ENCODE assay signal across 8 cellular contexts in the genomic region with DNA sequence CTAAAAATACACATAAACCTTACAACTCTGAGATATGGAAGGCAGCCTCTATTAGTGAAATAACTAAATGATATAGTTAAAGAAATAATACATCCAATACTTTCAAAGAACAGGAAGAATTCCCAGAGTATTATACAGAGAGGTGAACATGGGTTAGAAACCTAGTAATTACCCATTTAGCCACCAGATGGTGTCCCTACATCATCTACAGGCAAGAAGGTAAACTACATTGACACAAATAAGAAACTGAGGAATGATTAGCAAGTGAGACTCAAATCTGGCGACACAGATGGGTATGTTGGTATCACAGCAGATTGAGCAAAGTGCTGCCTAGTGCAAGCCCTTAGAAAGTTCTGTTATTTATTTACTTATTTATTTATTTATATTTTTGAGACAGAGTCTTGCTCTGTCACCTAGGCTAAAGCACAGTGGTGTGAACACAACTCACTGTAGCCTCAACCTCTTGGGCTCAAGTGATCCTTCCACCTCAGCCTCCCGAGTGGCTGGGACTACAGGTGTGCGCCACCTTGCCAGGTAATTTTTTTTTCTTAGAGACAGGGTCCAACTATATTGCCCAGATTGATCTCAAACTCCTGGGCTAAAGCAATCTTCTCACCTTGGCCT. TPM values are rescaled to one million over a fixed set of nuclear protein-coding genes. Genes with fewer than 3 reads are reported as not detected.
DNase-seq lines count a peak whose midpoint lies in the region; ATAC-seq, FAIRE-seq and TF ChIP-seq lines count a peak whose summit lies in the region.

No MANE protein-coding gene starts in this region.

- POLR2A ChIA-PET in SK-N-SH (lab: Yijun Ruan, JAX), result no interaction called here

- H3K9ac ChIP-seq in SK-N-SH (no peak overlapping the region), smooth muscle cell (ENCODE audit: low read depth) (no peak overlapping the region)

- DNase-seq in AG08395 (ENCODE audit: low spot score) (peak; percentile 55), GM12891 (ENCODE audit: insufficient read length, low spot score) (peak; percentile 13), SK-N-SH (peak; percentile 41), smooth muscle cell (lab: John Stamatoyannopoulos, UW; ENCODE audit: unreplicated experiment) (no peak), SIG-M5 (lab: John Stamatoyannopoulos, UW) (no peak)
- DNase-seq in stimulated activated CD4-positive, alpha-beta T cell treated with anti-CD3 and anti-CD28 coated beads, Interleukin-4, amount 100 ng/mL, for 1 hour, result no peak

- H3K9me2 ChIP-seq in SK-N-SH, result no peaks in the 10 kb centered on the region

- TF ChIP-seq EP300 in SK-N-SH (IDR thresholded peaks at IDR 0.05; ENCODE audit: borderline replicate concordance in 1 of 2, low read depth in 1 of 2, low read length in 1 of 2) (no peak), gastroesophageal sphincter (IDR thresholded peaks at IDR 0.05) (no peak)

- peak; percentile 78 for FAIRE-seq in GM12891 (lab: Jason Lieb, UNC)

- no peak for ATAC-seq in gastroesophageal sphincter
- no peak for ATAC-seq in GM19395 (IDR thresholded peaks at IDR 0.05; ENCODE audit: unreplicated experiment)

- 71% methylated on average over 3 of the region's 3 CpGs for WGBS in SK-N-SH (ENCODE audit: low lambda C conversion rate)
- WGBS in gastroesophageal sphincter (ENCODE audit: low coverage in 1 of 2), 2 donors, result 44 to 80% methylated on average over 1 to 3 of the region's 3 CpGs
- 93% methylated on average over 3 of the region's 3 CpGs for WGBS in smooth muscle cell (ENCODE audit: low lambda C conversion rate)

- H3K9me3 ChIP-seq in SK-N-SH, result no peaks in the 10 kb centered on the region
- no peaks in the 10 kb centered on the region for H3K9me3 ChIP-seq in gastroesophageal sphincter
- H3K9me3 ChIP-seq in smooth muscle cell (replicated peaks; ENCODE audit: low read depth), result no peaks in the 10 kb centered on the region

- H3K27ac ChIP-seq in SK-N-SH (ENCODE audit: low read depth in 2 of 2, low read length in 1 of 2) (no peak overlapping the region), gastroesophageal sphincter (no peak overlapping the region), smooth muscle cell (ENCODE audit: low read depth) (no peak overlapping the region)

- H3K4me1 ChIP-seq in SK-N-SH (ENCODE audit: control insufficient read depth in 1 of 2, insufficient read depth in 2 of 2, low read depth in 1 of 2, low read length in 1 of 2), result no peaks in the 10 kb centered on the region
- no peaks in the 10 kb centered on the region for H3K4me1 ChIP-seq in gastroesophageal sphincter
- no peaks in the 10 kb centered on the region for H3K4me1 ChIP-seq in smooth muscle cell (ENCODE audit: low read depth)

- CTCF ChIA-PET in SK-N-SH (lab: Yijun Ruan, JAX), result interaction anchor here (0.8 to 2.3 kb wide), 6 partner anchors 13 to 330 kb away, joined by 3 to 6 read pairs (median 4); no protein-coding TSS in a partner anchor

- peak; percentile 71 for TF ChIP-seq RAD21 in SK-N-SH (IDR thresholded peaks at IDR 0.05; ENCODE audit: low read length)

- peaks cover 8% of the 10 kb centered on the region for H3F3A ChIP-seq in SK-N-SH (replicated peaks; ENCODE audit: insufficient read depth)
- H3F3A ChIP-seq in smooth muscle cell (ENCODE audit: low read depth), result no peaks in the 10 kb centered on the region

- H3K4me3 ChIP-seq in SK-N-SH (ENCODE audit: low read depth in 2 of 2, low read length in 1 of 2) (no peak overlapping the region), gastroesophageal sphincter (no peak overlapping the region), smooth muscle cell (no peak overlapping the region)

- H3K27me3 ChIP-seq in SK-N-SH (ENCODE audit: insufficient read depth), result no peaks in the 10 kb centered on the region
- no peaks in the 10 kb centered on the region for H3K27me3 ChIP-seq in gastroesophageal sphincter
- no peaks in the 10 kb centered on the region for H3K27me3 ChIP-seq in smooth muscle cell (ENCODE audit: low read depth)

- no peaks in the 10 kb centered on the region for H4K20me1 ChIP-seq in SK-N-SH (ENCODE audit: insufficient read depth)
- H4K20me1 ChIP-seq in smooth muscle cell (ENCODE audit: low read depth), result no peaks in the 10 kb centered on the region

- TF ChIP-seq POLR2A in GM12891 (IDR thresholded peaks at IDR 0.05; ENCODE audit: low read depth, low read length) (no peak), gastroesophageal sphincter (IDR thresholded peaks at IDR 0.05) (no peak)

- H3K79me2 ChIP-seq in SK-N-SH (ENCODE audit: insufficient read depth), result no peaks in the 10 kb centered on the region
- no peaks in the 10 kb centered on the region for H3K79me2 ChIP-seq in smooth muscle cell (ENCODE audit: low read depth)

- peaks cover 53 to 59% of the 10 kb centered on the region in 2 experiments for H3K36me3 ChIP-seq in SK-N-SH (replicated peaks in 1 of 2; ENCODE audit: control insufficient read depth in 1 of 2, insufficient read depth in 2 of 2, low read length in 1 of 2)
- peaks cover 0 to 99% of the 10 kb centered on the region in 2 donors for H3K36me3 ChIP-seq in gastroesophageal sphincter
- peaks cover 21% of the 10 kb centered on the region for H3K36me3 ChIP-seq in smooth muscle cell (ENCODE audit: low read depth)

- TF ChIP-seq CTCF in SK-N-SH (IDR thresholded peaks at IDR 0.05), result peak; percentile 68
- TF ChIP-seq CTCF in gastroesophageal sphincter (IDR thresholded peaks at IDR 0.05), result peak; percentile 23 to 52 (median 37)
- TF ChIP-seq CTCF in smooth muscle cell (IDR thresholded peaks at IDR 0.05; ENCODE audit: borderline replicate concordance, insufficient read depth, poor library complexity, severe bottlenecking), result peak; percentile 52

- H2AFZ ChIP-seq in SK-N-SH (ENCODE audit: low read depth) (no peak overlapping the region), smooth muscle cell (ENCODE audit: low read depth) (no peak overlapping the region)

- no peak overlapping the region for H3K4me2 ChIP-seq in SK-N-SH
- no peak overlapping the region for H3K4me2 ChIP-seq in smooth muscle cell

TF ChIP-seq in GM12891, 5 proteins besides CTCF, POLR2A, EP300 and RAD21:
- no peak for TF ChIP-seq TAF1 (IDR thresholded peaks at IDR 0.05; ENCODE audit: low read depth, low read length)
- TF ChIP-seq POLR2AphosphoS5 (IDR thresholded peaks at IDR 0.05; ENCODE audit: low read depth, low read length), result no peak
- TF ChIP-seq PAX5 (IDR thresholded peaks at IDR 0.05; ENCODE audit: insufficient read depth, low read length, severe bottlenecking), result no peak
- TF ChIP-seq POU2F2 (IDR thresholded peaks at IDR 0.05; ENCODE audit: low read depth, low read length), result no peak
- TF ChIP-seq SPI1 (IDR thresholded peaks at IDR 0.05; ENCODE audit: low read depth, low read length), result no peak

TF ChIP-seq in SK-N-SH, 30 proteins besides CTCF, POLR2A, EP300 and RAD21:
- peak; percentile 39 for TF ChIP-seq SMC3 (IDR thresholded peaks at IDR 0.05; ENCODE audit: low read depth, low read length)
- no peak for TF ChIP-seq RCOR1 (IDR thresholded peaks at IDR 0.05; ENCODE audit: low read length)

RNA-seq across cellular contexts. Expression of a gene that starts 28.2 kb away (rescaled TPM):
- 5.1 TPM for polyA plus RNA-seq in GM12891 (2012; ENCODE audit: low read depth, missing spikeins)
- polyA plus RNA-seq in SK-N-SH (2012; rRNA removed) (8.8 and 9.3 TPM in 2 replicates), smooth muscle cell (7.1 and 8.6 TPM in 2 replicates)
- 8.5 and 10.0 TPM in 2 replicates for polyA plus RNA-seq in SK-N-SH (2012; cell fraction: cytosol; rRNA removed)
- polyA plus RNA-seq in SK-N-SH (2012; cell fraction: nucleus; rRNA removed), result 10.4 and 15.5 TPM in 2 replicates
- total RNA-seq in gastroesophageal sphincter (10 to 100 TPM; 22.1 to 29.5 (median 22.7) TPM), smooth muscle cell (9.6 and 11.0 TPM in 2 replicates)

RNA-seq across cellular contexts. Expression of a gene that starts 34.9 kb away (rescaled TPM):
- polyA plus RNA-seq in GM12891 (2012; ENCODE audit: low read depth, missing spikeins), result 0.94 TPM
- polyA plus RNA-seq in SK-N-SH (2012; rRNA removed) (not detected in 2 replicates), smooth muscle cell (0.33 TPM in 1 of 2 replicates, not detected in the other)
- polyA plus RNA-seq in SK-N-SH (2012; cell fraction: cytosol; rRNA removed), result not detected in 2 replicates
- polyA plus RNA-seq in SK-N-SH (2012; cell fraction: nucleus; rRNA removed), result not detected in 2 replicates
- total RNA-seq in gastroesophageal sphincter (not detected), smooth muscle cell (not detected in 2 replicates)

RNA-seq across cellular contexts. Expression of a gene that starts 36.6 kb away (rescaled TPM):
- polyA plus RNA-seq in GM12891 (2012; ENCODE audit: low read depth, missing spikeins), result 184 TPM
- polyA plus RNA-seq in SK-N-SH (2012; rRNA removed) (191 and 198 TPM in 2 replicates), smooth muscle cell (328 and 329 TPM in 2 replicates)
- polyA plus RNA-seq in SK-N-SH (2012; cell fraction: cytosol; rRNA removed), result 226 and 248 TPM in 2 replicates
- polyA plus RNA-seq in SK-N-SH (2012; cell fraction: nucleus; rRNA removed), result 34.2 and 53.4 TPM in 2 replicates
- total RNA-seq in gastroesophageal sphincter (100 to 1,000 TPM in 1 of 4 donors, 10 to 100 TPM in 3; 66.5 to 159 (median 88.2) TPM), smooth muscle cell (301 and 409 TPM in 2 replicates)

RNA-seq across cellular contexts. Expression of a gene that starts 36.9 kb away (rescaled TPM):
- polyA plus RNA-seq in GM12891 (2012; ENCODE audit: low read depth, missing spikeins), result 34.8 TPM
- 102 and 135 TPM in 2 replicates for polyA plus RNA-seq in SK-N-SH (2012; rRNA removed)
- 117 and 120 TPM in 2 replicates for polyA plus RNA-seq in SK-N-SH (2012; cell fraction: cytosol; rRNA removed)
- 140 and 196 TPM in 2 replicates for polyA plus RNA-seq in SK-N-SH (2012; cell fraction: nucleus; rRNA removed)
- 10 to 100 TPM; 36.9 to 57.7 (median 48.6) TPM for total RNA-seq in gastroesophageal sphincter
- total RNA-seq in smooth muscle cell, result 110 and 151 TPM in 2 replicates
- polyA plus RNA-seq in smooth muscle cell, result 126 and 133 TPM in 2 replicates

RNA-seq across cellular contexts. Expression of a gene that starts 52.1 kb away (rescaled TPM):
- 0.44 TPM for polyA plus RNA-seq in GM12891 (2012; ENCODE audit: low read depth, missing spikeins)
- polyA plus RNA-seq in SK-N-SH (2012; rRNA removed) (4.3 and 5.3 TPM in 2 replicates), smooth muscle cell (0.35 TPM in 1 of 2 replicates, not detected in the other)
- polyA plus RNA-seq in SK-N-SH (2012; cell fraction: cytosol; rRNA removed), result 2.2 and 2.5 TPM in 2 replicates
- polyA plus RNA-seq in SK-N-SH (2012; cell fraction: nucleus; rRNA removed), result 11.0 and 11.8 TPM in 2 replicates
- total RNA-seq in gastroesophageal sphincter (1 to 10 TPM in 1 of 4 donors, under 1 TPM in 2, not detected in 1; 0.27 to 9.7 (median 0.89) TPM), smooth muscle cell (not detected in 2 replicates)

Comparison
In these comparisons a context has a peak if more than half of its experiments do, and no peak if none do; other contexts are left out.
1. DNase-seq: peak in AG08395 (single experiment), GM12891 (single experiment) and SK-N-SH (single experiment); none in smooth muscle cell (single experiment), SIG-M5 (single experiment) and stimulated activated CD4-positive, alpha-beta T cell treated with anti-CD3 and anti-CD28 coated beads, Interleukin-4, amount 100 ng/mL, for 1 hour (single experiment).
2. Peak in every context shown above with its lines, with median percentiles within 50 percentile points of each other: CTCF ChIP-seq.